8 cellular contexts compared by ENCODE assay signal in genomic region chr1:202952818-202953217, GRCh38. TPM values are rescaled to one million over a fixed set of nuclear protein-coding genes. Genes with fewer than 3 reads are reported as not detected.
DNase-seq lines count a peak whose midpoint lies in the region; ATAC-seq and TF ChIP-seq lines count a peak whose summit lies in the region.
"Had no signal": no experiment of that assay in that cellular context is flagged by ENCODE, and none has a peak within 500 bp of the region (broad histone marks: within the 10 kb centered on the region; RNA-seq: fewer than 3 reads in every experiment).

No MANE protein-coding gene starts in this region.

- H3K9me3 ChIP-seq in MG63 (no peaks in the 10 kb centered on the region), heart left ventricle (no peaks in the 10 kb centered on the region)

- H3K4me1 ChIP-seq in heart left ventricle, result peaks cover 2 to 68% (median 46%) of the 10 kb centered on the region in 12 donors

- no peak overlapping the region for H3K4me3 ChIP-seq in MG63
- peak overlapping the region in 1 of 12 donors; percentile 28 for H3K4me3 ChIP-seq in heart left ventricle

- no peaks in the 10 kb centered on the region for H3K9me3 Mint-ChIP-seq in activated naive CD8-positive, alpha-beta T cell treated with anti-CD3 and anti-CD28 coated beads for 36 hours
- H3K9me3 Mint-ChIP-seq in stimulated activated naive CD8-positive, alpha-beta T cell treated with anti-CD3 and anti-CD28 coated beads, Interleukin-15, Interleukin-2, amounts not matched to agents 100 ng/mL and 50 ng/mL, for 24 hours, result no peaks in the 10 kb centered on the region
- H3K9me3 Mint-ChIP-seq in nephron progenitor cell, result no peaks in the 10 kb centered on the region

- no peaks in the 10 kb centered on the region for H3K27me3 Mint-ChIP-seq in activated naive CD8-positive, alpha-beta T cell treated with anti-CD3 and anti-CD28 coated beads for 36 hours
- H3K27me3 Mint-ChIP-seq in stimulated activated naive CD8-positive, alpha-beta T cell treated with anti-CD3 and anti-CD28 coated beads, Interleukin-15, Interleukin-2, amounts not matched to agents 100 ng/mL and 50 ng/mL, for 24 hours, result no peaks in the 10 kb centered on the region
- no peaks in the 10 kb centered on the region for H3K27me3 Mint-ChIP-seq in nephron progenitor cell (ENCODE audit: low read depth, poor library complexity)

- TF ChIP-seq CTCF in heart left ventricle (IDR thresholded peaks at IDR 0.05) (no peak), nephron progenitor cell (IDR thresholded peaks at IDR 0.05) (no peak)

- H3K4me1 Mint-ChIP-seq in activated naive CD8-positive, alpha-beta T cell treated with anti-CD3 and anti-CD28 coated beads for 36 hours, result peaks cover 43% of the 10 kb centered on the region
- H3K4me1 Mint-ChIP-seq in stimulated activated naive CD8-positive, alpha-beta T cell treated with anti-CD3 and anti-CD28 coated beads, Interleukin-15, Interleukin-2, amounts not matched to agents 100 ng/mL and 50 ng/mL, for 24 hours (ENCODE audit: low read depth), result peaks cover 45% of the 10 kb centered on the region
- peaks cover 17% of the 10 kb centered on the region for H3K4me1 Mint-ChIP-seq in nephron progenitor cell

- TF ChIP-seq POLR2A in heart left ventricle (IDR thresholded peaks at IDR 0.05), result no peak

- no peaks in the 10 kb centered on the region for H3K27me3 ChIP-seq in MG63
- no peaks in the 10 kb centered on the region for H3K27me3 ChIP-seq in heart left ventricle

- DNase-seq in MG63, result peak; percentile 25
- no peak for DNase-seq in activated naive CD8-positive, alpha-beta T cell treated with anti-CD3 and anti-CD28 coated beads for 36 hours
- DNase-seq in heart left ventricle, result peak in 4 of 5 donors; percentile 38 to 67 (median 44)
- no peak for DNase-seq in nephron progenitor cell
- no peak for DNase-seq in kidney glomerular epithelial cell (lab: John Stamatoyannopoulos, UW)
- DNase-seq: NCI-H1417 had no signal

- peak overlapping the region in 5 of 12 donors; percentile 14 to 91 (median 50) for H3K27ac ChIP-seq in heart left ventricle

- H3K27ac Mint-ChIP-seq in activated naive CD8-positive, alpha-beta T cell treated with anti-CD3 and anti-CD28 coated beads for 36 hours, result peak overlapping the region; percentile 72
- peak overlapping the region; percentile 49 for H3K27ac Mint-ChIP-seq in stimulated activated naive CD8-positive, alpha-beta T cell treated with anti-CD3 and anti-CD28 coated beads, Interleukin-15, Interleukin-2, amounts not matched to agents 100 ng/mL and 50 ng/mL, for 24 hours
- H3K27ac Mint-ChIP-seq in nephron progenitor cell, result no peak overlapping the region

- no peak overlapping the region for H3K4me3 Mint-ChIP-seq in activated naive CD8-positive, alpha-beta T cell treated with anti-CD3 and anti-CD28 coated beads for 36 hours
- H3K4me3 Mint-ChIP-seq in stimulated activated naive CD8-positive, alpha-beta T cell treated with anti-CD3 and anti-CD28 coated beads, Interleukin-15, Interleukin-2, amounts not matched to agents 100 ng/mL and 50 ng/mL, for 24 hours, result no peak overlapping the region
- no peak overlapping the region for H3K4me3 Mint-ChIP-seq in nephron progenitor cell

- WGBS in heart left ventricle, 4 donors, result 42 to 54% (median 45%) methylated on average over 4 of the region's 4 CpGs

- H3K36me3 Mint-ChIP-seq in activated naive CD8-positive, alpha-beta T cell treated with anti-CD3 and anti-CD28 coated beads for 36 hours, result peaks cover 4% of the 10 kb centered on the region
- peaks cover 31% of the 10 kb centered on the region for H3K36me3 Mint-ChIP-seq in stimulated activated naive CD8-positive, alpha-beta T cell treated with anti-CD3 and anti-CD28 coated beads, Interleukin-15, Interleukin-2, amounts not matched to agents 100 ng/mL and 50 ng/mL, for 24 hours (ENCODE audit: low read depth)
- H3K36me3 Mint-ChIP-seq in nephron progenitor cell (ENCODE audit: low read depth), result peaks cover 18% of the 10 kb centered on the region

- H3K36me3 ChIP-seq in MG63 (peaks cover 36% of the 10 kb centered on the region), heart left ventricle (peaks cover 0 to 43% (median 32%) of the 10 kb centered on the region in 9 donors)

- peak; percentile 54 to 86 (median 73) for ATAC-seq in heart left ventricle
- ATAC-seq in HG02884 (IDR thresholded peaks at IDR 0.05; ENCODE audit: unreplicated experiment), result no peak

- intact Hi-C loops in heart left ventricle (cut with DNase I), result no loop called here

RNA-seq across cellular contexts. Expression of gene ADIPOR1, which starts 5.3 kb away (rescaled TPM):
- 105 and 108 TPM in 2 replicates for total RNA-seq in MG63 (2014; rRNA removed; shearing (Covaris generic); ENCODE audit: low replicate concordance)
- 10 to 100 TPM; 77.3 to 82.1 TPM for total RNA-seq in activated naive CD8-positive, alpha-beta T cell treated with anti-CD3 and anti-CD28 coated beads for 36 hours
- total RNA-seq in heart left ventricle, result 100 to 1,000 TPM in 5 of 9 donors, 10 to 100 TPM in 4; 91.4 to 155 (median 102) TPM
- polyA plus RNA-seq in heart left ventricle, result 100 to 1,000 TPM in 1 of 2 donors, 10 to 100 TPM in 1; 57.4 to 154 TPM

RNA-seq across cellular contexts. Expression of gene CYB5R1, which starts 14.2 kb away (rescaled TPM):
- 25.9 and 27.4 TPM in 2 replicates for total RNA-seq in MG63 (2014; rRNA removed; shearing (Covaris generic); ENCODE audit: low replicate concordance)
- total RNA-seq in activated naive CD8-positive, alpha-beta T cell treated with anti-CD3 and anti-CD28 coated beads for 36 hours, result 10 to 100 TPM; 18.3 to 19.2 TPM
- total RNA-seq in heart left ventricle, result 100 to 1,000 TPM; 146 to 274 (median 190) TPM
- 100 to 1,000 TPM; 128 to 286 TPM for polyA plus RNA-seq in heart left ventricle

RNA-seq across cellular contexts. Expression of gene KLHL12, which starts 25.8 kb away (rescaled TPM):
- total RNA-seq in MG63 (2014; rRNA removed; shearing (Covaris generic); ENCODE audit: low replicate concordance), result 20.0 and 25.2 TPM in 2 replicates
- 10 to 100 TPM; 42.6 to 44.1 TPM for total RNA-seq in activated naive CD8-positive, alpha-beta T cell treated with anti-CD3 and anti-CD28 coated beads for 36 hours
- 10 to 100 TPM; 16.1 to 30.1 (median 21.5) TPM for total RNA-seq in heart left ventricle
- 10 to 100 TPM; 10.4 to 17.2 TPM for polyA plus RNA-seq in heart left ventricle

RNA-seq across cellular contexts. Expression of gene TMEM183A, which starts 54.4 kb away (rescaled TPM):
- total RNA-seq in MG63 (2014; rRNA removed; shearing (Covaris generic); ENCODE audit: low replicate concordance), result 123 and 153 TPM in 2 replicates
- total RNA-seq in activated naive CD8-positive, alpha-beta T cell treated with anti-CD3 and anti-CD28 coated beads for 36 hours, result 10 to 100 TPM; 81.4 to 81.9 TPM
- 10 to 100 TPM; 20.0 to 34.8 (median 29.9) TPM for total RNA-seq in heart left ventricle
- polyA plus RNA-seq in heart left ventricle, result 10 to 100 TPM in 1 of 2 donors, 1 to 10 TPM in 1; 9.5 to 45.7 TPM

Comparison
In these comparisons a context has a peak if more than half of its experiments do, and no peak if none do; other contexts are left out.
1. DNase-seq: peak in MG63 (single experiment) and heart left ventricle (4 of 5); none in activated naive CD8-positive, alpha-beta T cell treated with anti-CD3 and anti-CD28 coated beads for 36 hours (single experiment), nephron progenitor cell (single experiment) and kidney glomerular epithelial cell (single experiment).